Comparison of ENCODE assay signal across 17 cellular contexts in genomic region chr7:100040575-100040974, GRCh38. TPM values are rescaled to one million over a fixed set of nuclear protein-coding genes. Genes with fewer than 3 reads are reported as not detected.
DNase-seq lines count a peak whose midpoint lies in the region; ATAC-seq, FAIRE-seq and TF ChIP-seq lines count a peak whose summit lies in the region.
"Had no signal": no experiment of that assay in that cellular context is flagged by ENCODE, and none has a peak within 500 bp of the region (broad histone marks: within the 10 kb centered on the region; RNA-seq: fewer than 3 reads in every experiment).

No MANE protein-coding gene starts in this region.

- no peaks in the 10 kb centered on the region for H3K9me3 Mint-ChIP-seq in activated naive CD8-positive, alpha-beta T cell (ENCODE audit: low read depth)
- H3K9me3 Mint-ChIP-seq in activated naive CD8-positive, alpha-beta T cell treated with anti-CD3 and anti-CD28 coated beads, Interleukin-2, amount 50 U/mL, for 24 hours = no peaks in the 10 kb centered on the region
- H3K9me3 Mint-ChIP-seq in T-cell (no peaks in the 10 kb centered on the region), type B pancreatic cell (no peaks in the 10 kb centered on the region)
- H3K9me3 Mint-ChIP-seq: CD4-positive, alpha-beta memory T cell had no signal

- no peak for ATAC-seq in activated naive CD8-positive, alpha-beta T cell treated with anti-CD3 and anti-CD28 coated beads, Interleukin-2, amount 50 U/mL, for 24 hours
- ATAC-seq in T-cell (replicated peaks in 1 of 4) (peak in 3 of 4 experiments; percentile 47 to 67 (median 50)), HG03095 (IDR thresholded peaks at IDR 0.05; ENCODE audit: unreplicated experiment) (no peak), HG03045 (IDR thresholded peaks at IDR 0.05; ENCODE audit: unreplicated experiment) (no peak)
- ATAC-seq: Panc1, Right ventricle myocardium inferior had no signal

- H3K36me3 Mint-ChIP-seq in activated naive CD8-positive, alpha-beta T cell = peaks cover 12% of the 10 kb centered on the region
- H3K36me3 Mint-ChIP-seq in activated naive CD8-positive, alpha-beta T cell treated with anti-CD3 and anti-CD28 coated beads, Interleukin-2, amount 50 U/mL, for 24 hours (ENCODE audit: low read depth) = peaks cover 20% of the 10 kb centered on the region
- H3K36me3 Mint-ChIP-seq in T-cell (peaks cover 16% of the 10 kb centered on the region), type B pancreatic cell (peaks cover 30% of the 10 kb centered on the region)

- no peaks in the 10 kb centered on the region for H3K27me3 ChIP-seq in left ventricle myocardium inferior (ENCODE audit: low read depth)

- CTCF ChIA-PET in T-cell (lab: Charles Lee) = no interaction called here

- H3K4me1 Mint-ChIP-seq in activated naive CD8-positive, alpha-beta T cell (ENCODE audit: low read depth) = peaks cover 20% of the 10 kb centered on the region
- peaks cover 15% of the 10 kb centered on the region for H3K4me1 Mint-ChIP-seq in activated naive CD8-positive, alpha-beta T cell treated with anti-CD3 and anti-CD28 coated beads, Interleukin-2, amount 50 U/mL, for 24 hours
- H3K4me1 Mint-ChIP-seq in T-cell (peaks cover 16 to 21% (median 20%) of the 10 kb centered on the region in 3 donors), type B pancreatic cell (ENCODE audit: unreplicated experiment) (peaks cover 4% of the 10 kb centered on the region)

- H3K4me1 ChIP-seq in kidney (ENCODE audit: control insufficient read depth in 1 of 2, insufficient read depth in 1 of 2, low read depth in 1 of 2, low read length in 2 of 2) = no peaks in the 10 kb centered on the region
- no peaks in the 10 kb centered on the region for H3K4me1 ChIP-seq in left ventricle myocardium inferior

- peak overlapping the region; percentile 66 for H3K27ac Mint-ChIP-seq in activated naive CD8-positive, alpha-beta T cell
- H3K27ac Mint-ChIP-seq in activated naive CD8-positive, alpha-beta T cell treated with anti-CD3 and anti-CD28 coated beads, Interleukin-2, amount 50 U/mL, for 24 hours = no peak overlapping the region
- H3K27ac Mint-ChIP-seq in T-cell = peak overlapping the region; percentile 0 to 3
- peak overlapping the region; percentile 57 for H3K27ac Mint-ChIP-seq in type B pancreatic cell

- H3K27me3 Mint-ChIP-seq in activated naive CD8-positive, alpha-beta T cell = no peaks in the 10 kb centered on the region
- no peaks in the 10 kb centered on the region for H3K27me3 Mint-ChIP-seq in activated naive CD8-positive, alpha-beta T cell treated with anti-CD3 and anti-CD28 coated beads, Interleukin-2, amount 50 U/mL, for 24 hours
- H3K27me3 Mint-ChIP-seq in T-cell (no peaks in the 10 kb centered on the region), type B pancreatic cell (no peaks in the 10 kb centered on the region)
- H3K27me3 Mint-ChIP-seq: CD4-positive, alpha-beta memory T cell had no signal

- FAIRE-seq in kidney (lab: Jason Lieb, UNC) = no peak
- FAIRE-seq: H1 had no signal

- no peak overlapping the region for H3K27ac ChIP-seq in kidney (ENCODE audit: low read depth in 2 of 2, low read length in 2 of 2)
- H3K27ac ChIP-seq in left ventricle myocardium inferior (replicated peaks) = no peak overlapping the region

- no peak overlapping the region for H3K4me3 Mint-ChIP-seq in activated naive CD8-positive, alpha-beta T cell
- H3K4me3 Mint-ChIP-seq in activated naive CD8-positive, alpha-beta T cell treated with anti-CD3 and anti-CD28 coated beads, Interleukin-2, amount 50 U/mL, for 24 hours = no peak overlapping the region
- H3K4me3 Mint-ChIP-seq in T-cell = no peak overlapping the region
- no peak overlapping the region for H3K4me3 Mint-ChIP-seq in type B pancreatic cell
- H3K4me3 Mint-ChIP-seq: CD4-positive, alpha-beta memory T cell had no signal

- no peak overlapping the region for H3K9ac ChIP-seq in kidney (ENCODE audit: low read length in 2 of 2)

- TF ChIP-seq CTCF in kidney (IDR thresholded peaks at IDR 0.05; ENCODE audit: borderline replicate concordance, extremely low read depth, insufficient read depth) (no peak), type B pancreatic cell (conservative IDR thresholded peaks at IDR 0.05) (no peak), left ventricle myocardium inferior (IDR thresholded peaks at IDR 0.05; ENCODE audit: borderline replicate concordance) (no peak)

- intact Hi-C loops in kidney (cut with DNase I) = no loop called here
- intact Hi-C loops in left ventricle myocardium inferior (cut with micrococcal nuclease) = no loop called here

- POLR2A ChIA-PET in T-cell (lab: Charles Lee) = no interaction called here

- H3K36me3 ChIP-seq in kidney (ENCODE audit: control insufficient read depth in 1 of 2, insufficient read depth in 2 of 2, low read length in 2 of 2) (peaks cover 0 to 7% of the 10 kb centered on the region in 2 donors), left ventricle myocardium inferior (peaks cover 18% of the 10 kb centered on the region)

- no peaks in the 10 kb centered on the region for H3K9me3 ChIP-seq in kidney (ENCODE audit: control insufficient read depth in 1 of 2, low read length in 2 of 2)
- no peaks in the 10 kb centered on the region for H3K9me3 ChIP-seq in left ventricle myocardium inferior (replicated peaks)

- H3K4me3 ChIP-seq in kidney (ENCODE audit: low read length in 2 of 2) = no peak overlapping the region
- no peak overlapping the region for H3K4me3 ChIP-seq in left ventricle myocardium inferior

- no peak for DNase-seq in activated naive CD8-positive, alpha-beta T cell treated with anti-CD3 and anti-CD28 coated beads, Interleukin-2, amount 50 U/mL, for 24 hours
- DNase-seq in T-cell (no peak), kidney (peak; percentile 13), type B pancreatic cell (ENCODE audit: extremely low spot score, unreplicated experiment) (no peak), left ventricle myocardium inferior (no peak)
- DNase-seq: CD4-positive, alpha-beta memory T cell; Kasumi-1; NCI-H1105 treated with DMSO at 0.1 percent for 48 hours; NCI-H187; NCI-H446 treated with DMSO at 0.1 percent for 48 hours; NCI-H774 had no signal

RNA-seq across cellular contexts. Expression of gene ZSCAN21, which starts 9.0 kb away (rescaled TPM):
- total RNA-seq in T-cell (1 to 10 TPM; 4.4 to 9.9 (median 9.3) TPM), kidney (12.4 TPM), type B pancreatic cell (ENCODE audit: low replicate concordance) (11.9 and 16.4 TPM in 2 replicates), left ventricle myocardium inferior (6.4 TPM)
- polyA plus RNA-seq in kidney (ENCODE audit: insufficient read depth, low read depth, low replicate concordance) = 10.8 TPM

RNA-seq across cellular contexts. Expression of gene ZKSCAN1, which starts 25.2 kb away (rescaled TPM):
- 10 to 100 TPM; 60.7 to 94.0 (median 86.8) TPM for total RNA-seq in T-cell
- 76.6 TPM for total RNA-seq in kidney
- polyA plus RNA-seq in kidney (ENCODE audit: insufficient read depth, low read depth, low replicate concordance) = 7.7 TPM
- total RNA-seq in type B pancreatic cell (ENCODE audit: low replicate concordance) = 157 and 170 TPM in 2 replicates
- total RNA-seq in left ventricle myocardium inferior = 37.1 TPM

RNA-seq across cellular contexts. Expression of gene ZNF3, which starts 40.9 kb away (rescaled TPM):
- total RNA-seq in T-cell (10 to 100 TPM; 31.7 to 39.2 (median 35.4) TPM), kidney (30.8 TPM), type B pancreatic cell (ENCODE audit: low replicate concordance) (52.8 and 66.6 TPM in 2 replicates), left ventricle myocardium inferior (12.9 TPM)
- 15.8 TPM for polyA plus RNA-seq in kidney (ENCODE audit: insufficient read depth, low read depth, low replicate concordance)

RNA-seq across cellular contexts. Expression of gene COPS6, which starts 48.2 kb away (rescaled TPM):
- 10 to 100 TPM; 67.1 to 71.1 (median 68.3) TPM for total RNA-seq in T-cell
- total RNA-seq in kidney = 89.1 TPM
- 166 TPM for polyA plus RNA-seq in kidney (ENCODE audit: insufficient read depth, low read depth, low replicate concordance)
- 87.0 and 120 TPM in 2 replicates for total RNA-seq in type B pancreatic cell (ENCODE audit: low replicate concordance)
- total RNA-seq in left ventricle myocardium inferior = 114 TPM

Comparison
In these comparisons a context has a peak if more than half of its experiments do, and no peak if none do; other contexts are left out.
1. ATAC-seq: peak in T-cell (3 of 4); none in activated naive CD8-positive, alpha-beta T cell treated with anti-CD3 and anti-CD28 coated beads, Interleukin-2, amount 50 U/mL, for 24 hours (single experiment), HG03095 (single experiment) and HG03045 (single experiment).